ENCODE assay signal across 8 cellular contexts in the genomic region with DNA sequence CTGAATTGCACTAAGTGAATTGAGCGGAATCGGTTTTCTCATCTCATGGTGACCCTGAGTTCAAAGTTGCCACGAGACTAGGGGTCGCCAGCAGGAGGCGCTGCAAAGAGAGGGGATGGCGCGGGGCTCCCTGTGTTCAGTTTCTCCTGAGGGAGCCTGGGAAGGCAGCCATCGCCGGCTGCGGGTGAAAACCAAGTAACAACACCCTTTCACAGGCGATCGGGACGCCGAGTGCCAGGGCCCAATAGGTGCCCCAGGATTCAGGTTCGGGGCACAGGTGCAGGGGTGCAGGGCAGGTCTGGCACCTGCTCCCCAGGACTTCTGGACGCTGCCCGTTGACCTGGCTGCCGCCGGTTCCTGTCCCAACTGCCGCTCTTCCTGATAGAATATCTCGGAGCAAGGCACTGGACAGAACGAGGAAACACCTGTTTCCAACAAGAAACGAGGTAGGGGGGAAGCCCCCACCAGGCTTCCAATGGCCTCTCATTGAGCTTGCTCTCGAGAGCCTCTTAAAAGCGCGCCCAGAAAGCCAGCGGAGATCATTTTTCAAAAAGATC. TPM values are rescaled to one million over a fixed set of nuclear protein-coding genes. Genes with fewer than 3 reads are reported as not detected.
A peak's percentile ranks its signal among the peaks of the same experiment; 100 is the strongest.
DNase-seq lines count a peak whose midpoint lies in the region; ATAC-seq and TF ChIP-seq lines count a peak whose summit lies in the region.

No MANE protein-coding gene starts in this region.

- 5 to 8% methylated on average over 27 of the region's 27 CpGs for WGBS in heart right ventricle, 2 donors
- WGBS in sigmoid colon, 2 donors, result 3 to 4% methylated on average over 27 of the region's 27 CpGs

- TF ChIP-seq CTCF in GM06990 (IDR thresholded peaks at IDR 0.05; ENCODE audit: insufficient read depth, low read length, poor library complexity, severe bottlenecking), result peak; percentile 38
- no peak for TF ChIP-seq CTCF in activated B cell treated with CpG ODN at 0.5 μM for 24 hours (IDR thresholded peaks at IDR 0.05)
- peak in 6 of 9 donors; percentile 30 to 48 (median 34) for TF ChIP-seq CTCF in heart right ventricle (IDR thresholded peaks at IDR 0.05)
- no peak for TF ChIP-seq CTCF in sigmoid colon (IDR thresholded peaks at IDR 0.05)

- TF ChIP-seq EP300 in sigmoid colon (IDR thresholded peaks at IDR 0.05), result no peak

- H3K4me1 Mint-ChIP-seq in activated B cell treated with CpG ODN at 0.5 μM for 24 hours, result peaks cover 19% of the 10 kb centered on the region

- DNase-seq in GM06990 (ENCODE audit: extremely low read depth, insufficient read length), result no peak
- no peak for DNase-seq in activated B cell treated with CpG ODN at 0.5 μM for 24 hours
- DNase-seq in heart right ventricle, result peak in 1 of 2 donors; percentile 15
- DNase-seq in sigmoid colon, result no peak
- DNase-seq in NCI-H69 (lab: John Stamatoyannopoulos, UW), result no peak
- no peak for DNase-seq in NCI-H187 treated with DMSO at 0.1 percent for 48 hours (lab: John Stamatoyannopoulos, UW)

- intact Hi-C loops in activated B cell treated with CpG ODN at 0.5 μM for 24 hours (cut with micrococcal nuclease) (no loop called here), heart right ventricle (cut with DNase I) (loop anchor here in 1 of 10 donors (5.0 kb wide), 1 partner anchor 181 kb away; no protein-coding TSS in a partner anchor), sigmoid colon (cut with DNase I) (no loop called here)

- no peaks in the 10 kb centered on the region for H3K36me3 Mint-ChIP-seq in activated B cell treated with CpG ODN at 0.5 μM for 24 hours (ENCODE audit: low read depth)

- H3K36me3 ChIP-seq in GM06990 (ENCODE audit: control insufficient read depth, insufficient read depth, low read length) (no peaks in the 10 kb centered on the region), heart right ventricle (no peaks in the 10 kb centered on the region), sigmoid colon (no peaks in the 10 kb centered on the region)

- peaks cover 0 to 22% (median 13%) of the 10 kb centered on the region in 9 donors for H3K4me1 ChIP-seq in heart right ventricle
- H3K4me1 ChIP-seq in sigmoid colon, result peaks cover 0 to 17% (median 8%) of the 10 kb centered on the region in 4 donors

- ATAC-seq in activated B cell treated with CpG ODN at 0.5 μM for 24 hours (ENCODE audit: low read depth) (no peak), heart right ventricle (peak in 4 of 8 donors; percentile 27 to 38 (median 34)), GM19397 (IDR thresholded peaks at IDR 0.05; ENCODE audit: unreplicated experiment) (no peak), HG02852 (IDR thresholded peaks at IDR 0.05; ENCODE audit: unreplicated experiment) (no peak)

- CTCF ChIA-PET in activated B cell treated with CpG ODN at 0.5 μM for 24 hours (lab: Charles Lee), result no interaction called here

- POLR2A ChIA-PET in activated B cell treated with CpG ODN at 0.5 μM for 24 hours (lab: Charles Lee), result no interaction called here

- TF ChIP-seq POLR2A in sigmoid colon (IDR thresholded peaks at IDR 0.05), result no peak

- peak overlapping the region; percentile 75 for H3K4me3 Mint-ChIP-seq in activated B cell treated with CpG ODN at 0.5 μM for 24 hours

- no peaks in the 10 kb centered on the region; the same call in 1 of the 2 replicates for H3K27me3 ChIP-seq in GM06990 (replicated peaks; ENCODE audit: control insufficient read depth, insufficient read depth, low read length)
- peaks cover 0 to 63% (median 0%) of the 10 kb centered on the region in 7 donors for H3K27me3 ChIP-seq in heart right ventricle
- H3K27me3 ChIP-seq in sigmoid colon, result peaks cover 0 to 22% (median 3%) of the 10 kb centered on the region in 3 donors

- H3K27ac Mint-ChIP-seq in activated B cell treated with CpG ODN at 0.5 μM for 24 hours, result no peak overlapping the region

- H3K27ac ChIP-seq in heart right ventricle (peak overlapping the region in 1 of 10 donors; percentile 4), sigmoid colon (no peak overlapping the region)

- no peaks in the 10 kb centered on the region for H3K9me3 Mint-ChIP-seq in activated B cell treated with CpG ODN at 0.5 μM for 24 hours

- H3K27me3 Mint-ChIP-seq in activated B cell treated with CpG ODN at 0.5 μM for 24 hours, result peaks cover 17% of the 10 kb centered on the region

- H3K9me3 ChIP-seq in heart right ventricle (no peaks in the 10 kb centered on the region), sigmoid colon (no peaks in the 10 kb centered on the region)

- peak overlapping the region; percentile 40 for H3K4me3 ChIP-seq in GM06990 (replicated peaks; ENCODE audit: low read depth, low read length)
- H3K4me3 ChIP-seq in heart right ventricle, result peak overlapping the region; percentile 17 to 53 (median 38)
- H3K4me3 ChIP-seq in sigmoid colon, result peak overlapping the region in 3 of 4 donors; percentile 16 to 39 (median 33)

RNA-seq across cellular contexts. Expression of a gene that starts 1.1 kb away (rescaled TPM):
- total RNA-seq in activated B cell treated with CpG ODN at 0.5 μM for 24 hours (not detected in 2 replicates), heart right ventricle (under 1 TPM in 4 of 10 donors, not detected in 6; 0.13 to 0.32 (median 0.25) TPM), sigmoid colon (under 1 TPM in 1 of 4 donors, not detected in 3; 0.71 TPM)
- polyA plus RNA-seq in heart right ventricle (under 1 TPM in 1 of 2 donors, not detected in 1; 0.19 TPM), sigmoid colon (under 1 TPM in 1 of 3 donors, not detected in 2; 0.03 TPM)

Comparison
In these comparisons a context has a peak if more than half of its experiments do, and no peak if none do; other contexts are left out.
1. CTCF ChIP-seq: peak in GM06990 (single experiment) and heart right ventricle (6 of 9); none in activated B cell treated with CpG ODN at 0.5 μM for 24 hours (single experiment) and sigmoid colon (0 of 4).
2. Peak in every context shown above with its lines, with median percentiles within 50 percentile points of each other: H3K4me3 ChIP-seq.